ENCODE assay signal across 19 cellular contexts in the genomic region with DNA sequence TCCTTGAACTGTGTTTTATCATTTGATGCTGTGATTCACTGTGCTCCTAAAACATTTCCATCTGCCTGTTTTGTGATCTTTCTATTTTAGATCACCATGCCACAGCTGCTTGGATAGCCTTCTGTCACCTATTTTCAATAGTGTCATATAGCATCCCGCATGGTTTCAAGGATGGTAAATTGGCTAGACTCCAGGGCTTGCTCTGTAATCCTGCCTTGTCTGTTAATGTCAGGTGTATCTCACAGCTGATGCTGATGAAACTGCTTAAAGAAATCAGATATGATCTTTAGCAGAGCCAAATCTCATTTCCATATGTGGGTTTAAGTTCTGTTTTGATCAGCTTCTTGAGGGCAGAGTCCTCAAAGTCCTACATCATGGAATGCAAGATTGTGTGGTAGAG.
DNase-seq lines count a peak whose midpoint lies in the region; ATAC-seq and TF ChIP-seq lines count a peak whose summit lies in the region.
"Had no signal": no experiment of that assay in that cellular context is flagged by ENCODE, and none has a peak within 500 bp of the region (broad histone marks: within the 10 kb centered on the region; RNA-seq: fewer than 3 reads in every experiment).

No MANE protein-coding gene starts in this region.

- H3K23ac ChIP-seq in trophoblast cell (ENCODE audit: low read length): no peak overlapping the region

- no peak overlapping the region for H4K8ac ChIP-seq in trophoblast cell (ENCODE audit: low read depth, low read length)

- peaks cover 3% of the 10 kb centered on the region for H3K4me1 Mint-ChIP-seq in CD14-positive monocyte

- no peaks in the 10 kb centered on the region for H3K9me3 ChIP-seq in trophoblast cell (ENCODE audit: insufficient read depth, low read depth, low read length)
- H3K9me3 ChIP-seq: vagina had no signal

- no peak overlapping the region for H3K9ac ChIP-seq in trophoblast cell (ENCODE audit: low read length)

- H2AFZ ChIP-seq in trophoblast cell (ENCODE audit: insufficient read depth, low read length, poor library complexity): no peak overlapping the region

- no peak overlapping the region for H3K4me3 Mint-ChIP-seq in CD14-positive monocyte
- H3K4me3 Mint-ChIP-seq: activated T-cell treated with anti-CD3 and anti-CD28 coated beads, Interleukin-2, amount 50 U/mL, for 72 hours; CD4-positive, CD25-positive, alpha-beta regulatory T cell; stimulated activated memory B cell treated with anti-CD40 and anti-IgM and Interleukin-4, amounts not matched to agents 10 μg/mL and 1 μg/mL and 100 μg/mL, for 72 hours had no signal

- in situ Hi-C loops in G401 (cut with HindIII; ENCODE audit: low sequenced_read_pairs): no loop called here

- TF ChIP-seq CTCF in CD14-positive monocyte (IDR thresholded peaks at IDR 0.05): no peak

- no peaks in the 10 kb centered on the region for H3K36me3 ChIP-seq in trophoblast cell (ENCODE audit: control insufficient read depth in 1 of 2, insufficient read depth in 2 of 2, low read length in 2 of 2)
- H3K36me3 ChIP-seq: vagina had no signal

- H3K4me3 ChIP-seq in trophoblast cell (ENCODE audit: low read depth, low read length): no peak overlapping the region
- H3K4me3 ChIP-seq: dorsolateral prefrontal cortex, skin epidermis, vagina had no signal

- H4K91ac ChIP-seq in trophoblast cell (ENCODE audit: low read depth, low read length): no peak overlapping the region

- no peak overlapping the region for H3K4me2 ChIP-seq in trophoblast cell (ENCODE audit: low read length)

- no peaks in the 10 kb centered on the region for H3K79me2 ChIP-seq in trophoblast cell (ENCODE audit: control insufficient read depth, insufficient read depth, low read length, poor library complexity)

- H3K27me3 Mint-ChIP-seq in CD14-positive monocyte (ENCODE audit: low read depth in 3 of 3): no peaks in the 10 kb centered on the region
- H3K27me3 Mint-ChIP-seq: CD4-positive, CD25-positive, alpha-beta regulatory T cell; stimulated activated memory B cell treated with anti-CD40 and anti-IgM and Interleukin-4, amounts not matched to agents 10 μg/mL and 1 μg/mL and 100 μg/mL, for 72 hours had no signal

- intact Hi-C loops in CD14-positive monocyte (cut with micrococcal nuclease): no loop called here

- no CpG with 5 or more reads among the region's 1 CpG for WGBS in trophoblast cell (ENCODE audit: extremely low coverage, insufficient coverage, insufficient read length)

- no peak for ATAC-seq in HG03159 (IDR thresholded peaks at IDR 0.05; ENCODE audit: unreplicated experiment)
- ATAC-seq: activated naive CD4-positive, alpha-beta T cell treated with anti-CD3 and anti-CD28 coated beads, Interleukin-2, amount 50 U/mL, for 72 hours; activated T-cell treated with anti-CD3 and anti-CD28 coated beads, Interleukin-2, amount 50 U/mL, for 72 hours; stimulated activated memory B cell treated with anti-CD40 and anti-IgM and Interleukin-4, amounts not matched to agents 10 μg/mL and 1 μg/mL and 100 μg/mL, for 72 hours had no signal

- H2BK12ac ChIP-seq in trophoblast cell (ENCODE audit: low read length): no peak overlapping the region

- H4K12ac ChIP-seq in trophoblast cell (ENCODE audit: low read depth, low read length): no peak overlapping the region

- H2BK120ac ChIP-seq in trophoblast cell (ENCODE audit: insufficient read depth, low read length, poor library complexity): no peak overlapping the region

- no peaks in the 10 kb centered on the region for H3K36me3 Mint-ChIP-seq in CD14-positive monocyte
- H3K36me3 Mint-ChIP-seq: activated naive CD4-positive, alpha-beta T cell treated with anti-CD3 and anti-CD28 coated beads, Interleukin-2, amount 50 U/mL, for 72 hours; CD4-positive, CD25-positive, alpha-beta regulatory T cell had no signal

- H3K27ac Mint-ChIP-seq in CD14-positive monocyte: no peak overlapping the region
- H3K27ac Mint-ChIP-seq: activated naive CD4-positive, alpha-beta T cell treated with anti-CD3 and anti-CD28 coated beads, Interleukin-2, amount 50 U/mL, for 72 hours; activated T-cell treated with anti-CD3 and anti-CD28 coated beads, Interleukin-2, amount 50 U/mL, for 72 hours; CD4-positive, CD25-positive, alpha-beta regulatory T cell; stimulated activated memory B cell treated with anti-CD40 and anti-IgM and Interleukin-4, amounts not matched to agents 10 μg/mL and 1 μg/mL and 100 μg/mL, for 72 hours had no signal

- no peaks in the 10 kb centered on the region for H3K27me3 ChIP-seq in trophoblast cell (ENCODE audit: insufficient read depth, low read length)
- H3K27me3 ChIP-seq: dorsolateral prefrontal cortex, vagina had no signal

- H2AK5ac ChIP-seq in trophoblast cell (ENCODE audit: low read length): no peak overlapping the region

- no peaks in the 10 kb centered on the region for H3K9me3 Mint-ChIP-seq in CD14-positive monocyte
- H3K9me3 Mint-ChIP-seq: activated naive CD4-positive, alpha-beta T cell treated with anti-CD3 and anti-CD28 coated beads, Interleukin-2, amount 50 U/mL, for 72 hours; activated T-cell treated with anti-CD3 and anti-CD28 coated beads, Interleukin-2, amount 50 U/mL, for 72 hours; stimulated activated memory B cell treated with anti-CD40 and anti-IgM and Interleukin-4, amounts not matched to agents 10 μg/mL and 1 μg/mL and 100 μg/mL, for 72 hours had no signal

- no peak overlapping the region for H3K18ac ChIP-seq in trophoblast cell (ENCODE audit: low read length)

- peak; percentile 74 for DNase-seq in G401 (ENCODE audit: low spot score)
- peak; percentile 35 for DNase-seq in NCI-H1105 (lab: John Stamatoyannopoulos, UW)
- peak; percentile 75 for DNase-seq in NCI-H345 (lab: John Stamatoyannopoulos, UW)
- peak; percentile 10 for DNase-seq in SK-N-DZ (ENCODE audit: low spot score)
- DNase-seq in CD14-positive monocyte (ENCODE audit: low spot score): no peak
- no peak for DNase-seq in trophoblast cell
- DNase-seq: activated T-cell treated with anti-CD3 and anti-CD28 coated beads, Interleukin-2, amount 50 U/mL, for 72 hours; aorta; CD4-positive, CD25-positive, alpha-beta regulatory T cell; Karpas-422; kidney glomerular epithelial cell; NCI-H1048; T-helper 1 cell had no signal

- H2BK5ac ChIP-seq in trophoblast cell (ENCODE audit: low read depth, low read length, poor library complexity): no peak overlapping the region

- no peaks in the 10 kb centered on the region for H3K4me1 ChIP-seq in trophoblast cell (ENCODE audit: control insufficient read depth in 1 of 2, insufficient read depth in 2 of 2, low read length in 2 of 2)
- H3K4me1 ChIP-seq: vagina had no signal

- no peak overlapping the region for H3K4ac ChIP-seq in trophoblast cell (ENCODE audit: low read depth, low read length)

- no peak overlapping the region for H3K27ac ChIP-seq in trophoblast cell (ENCODE audit: low read depth, low read length)
- H3K27ac ChIP-seq: dorsolateral prefrontal cortex, skin epidermis, vagina had no signal

- H3K14ac ChIP-seq in trophoblast cell (ENCODE audit: low read length): no peak overlapping the region

- no peaks in the 10 kb centered on the region for H3K79me1 ChIP-seq in trophoblast cell (ENCODE audit: low read length)

Comparison
In these comparisons a context has a peak if more than half of its experiments do, and no peak if none do; other contexts are left out.
1. DNase-seq: peak in G401 (single experiment), NCI-H1105 (single experiment), NCI-H345 (single experiment) and SK-N-DZ (single experiment); none in CD14-positive monocyte (single experiment) and trophoblast cell (0 of 2).